ENCODE assay signal across 7 cellular contexts in genomic region chr16:22695773-22696172, GRCh38.
DNase-seq lines count a peak whose midpoint lies in the region; ATAC-seq and TF ChIP-seq lines count a peak whose summit lies in the region.
"Not testable (repeated sequence)": the region's sequence is repeated elsewhere in the genome, so short reads cannot be mapped to it uniquely, and the experiment has no call there.

No MANE protein-coding gene starts in this region.

- H3K9me3 ChIP-seq in Peyer's patch; esophagus muscularis mucosa; left ventricle myocardium inferior (replicated peaks); muscle layer of colon (ENCODE audit: low read length); gastrocnemius medialis; stomach smooth muscle (ENCODE audit: control insufficient read depth in 2 of 2, low read length in 2 of 2); transverse colon: not testable (repeated sequence)

- not testable (repeated sequence) for TF ChIP-seq POLR2A in Peyer's patch (IDR thresholded peaks at IDR 0.05); esophagus muscularis mucosa (IDR thresholded peaks at IDR 0.05; ENCODE audit: low read depth); gastrocnemius medialis (IDR thresholded peaks at IDR 0.05); transverse colon (IDR thresholded peaks at IDR 0.05)

- not testable (repeated sequence) for H3K4me1 ChIP-seq in Peyer's patch; stomach smooth muscle (ENCODE audit: control insufficient read depth, insufficient read depth, low read length)
- peaks cover 13 to 53% (median 27%) of the 10 kb centered on the region in 4 donors for H3K4me1 ChIP-seq in esophagus muscularis mucosa
- peaks cover 15% of the 10 kb centered on the region for H3K4me1 ChIP-seq in left ventricle myocardium inferior
- peaks cover 38% of the 10 kb centered on the region for H3K4me1 ChIP-seq in muscle layer of colon (ENCODE audit: insufficient read depth, low read length)
- peaks cover 17 to 24% of the 10 kb centered on the region in 2 donors for H3K4me1 ChIP-seq in gastrocnemius medialis
- peaks cover 6 to 21% (median 13%) of the 10 kb centered on the region in 4 donors for H3K4me1 ChIP-seq in transverse colon

- intact Hi-C loops in esophagus muscularis mucosa (cut with DNase I) (loop anchor here (5.0 kb wide), 1 partner anchor 1128 kb away; no protein-coding TSS in a partner anchor), transverse colon (cut with DNase I; ENCODE audit: low total_unique reads) (loop anchor here (10.0 kb wide), 1 partner anchor 1501 kb away; no protein-coding TSS in a partner anchor)
- intact Hi-C loops in left ventricle myocardium inferior (cut with micrococcal nuclease); gastrocnemius medialis (cut with DNase I; ENCODE audit: low total_unique reads): not testable (repeated sequence)

- not testable (repeated sequence) for H3K9ac ChIP-seq in muscle layer of colon (ENCODE audit: low read length); stomach smooth muscle (ENCODE audit: low read length in 2 of 2)

- not testable (repeated sequence) for TF ChIP-seq CTCF in Peyer's patch (IDR thresholded peaks at IDR 0.05); esophagus muscularis mucosa (IDR thresholded peaks at IDR 0.05); left ventricle myocardium inferior (IDR thresholded peaks at IDR 0.05; ENCODE audit: borderline replicate concordance); gastrocnemius medialis (IDR thresholded peaks at IDR 0.05 in 4 of 5, conservative IDR thresholded peaks at IDR 0.05 in 1 of 5); transverse colon (IDR thresholded peaks at IDR 0.05)

- 88% methylated on average over 7 of the region's 7 CpGs for WGBS in esophagus muscularis mucosa
- 94 to 95% methylated on average over 7 of the region's 7 CpGs for WGBS in transverse colon (ENCODE audit: low coverage in 1 of 2), 2 donors

- not testable (repeated sequence) for H3K36me3 ChIP-seq in Peyer's patch; esophagus muscularis mucosa; left ventricle myocardium inferior; muscle layer of colon (ENCODE audit: insufficient read depth, low read length); gastrocnemius medialis; stomach smooth muscle (ENCODE audit: control insufficient read depth in 2 of 2, insufficient read depth in 2 of 2, low read length in 2 of 2); transverse colon

- not testable (repeated sequence) for DNase-seq in Peyer's patch; esophagus muscularis mucosa (ENCODE audit: extremely low spot score); left ventricle myocardium inferior; gastrocnemius medialis; transverse colon

- H3K4me3 ChIP-seq in Peyer's patch; esophagus muscularis mucosa; left ventricle myocardium inferior; muscle layer of colon (ENCODE audit: low read depth in 1 of 2, low read length in 2 of 2); gastrocnemius medialis; stomach smooth muscle (ENCODE audit: low read length in 2 of 2); transverse colon: not testable (repeated sequence)

- H3K27ac ChIP-seq in Peyer's patch (peak overlapping the region in 3 of 4 donors; percentile 17 to 76 (median 27)), esophagus muscularis mucosa (replicated peaks in 1 of 4) (peak overlapping the region in 3 of 4 donors; percentile 82 to 84 (median 83)), left ventricle myocardium inferior (replicated peaks) (peak overlapping the region; percentile 63), muscle layer of colon (ENCODE audit: low read depth, low read length) (peak overlapping the region; percentile 73), gastrocnemius medialis (peak overlapping the region in 3 of 4 donors; percentile 55 to 74 (median 62)), stomach smooth muscle (ENCODE audit: low read length) (peak overlapping the region; percentile 37), transverse colon (peak overlapping the region; percentile 62 to 81 (median 74))

- in situ Hi-C loops in gastrocnemius medialis (cut with MboI; ENCODE audit: low sequenced_read_pairs in 4 of 4), result loop anchor here in 3 of 4 donors (5.0 kb wide), 1 partner anchor 1113 kb away; no protein-coding TSS in a partner anchor
- in situ Hi-C loops in transverse colon (cut with MboI; ENCODE audit: low pct_ligation_motif_present in 1 of 4, low pct_unique_long_range_greater_than_20kb in 1 of 4, low sequenced_read_pairs in 3 of 4), result loop anchor here in 3 of 4 donors (5.0 kb wide), 1 partner anchor 1113 kb away; no protein-coding TSS in a partner anchor

- not testable (repeated sequence) for TF ChIP-seq EP300 in esophagus muscularis mucosa (IDR thresholded peaks at IDR 0.05); transverse colon (IDR thresholded peaks at IDR 0.05; ENCODE audit: low read depth)

- ATAC-seq in gastrocnemius medialis, result not testable (repeated sequence)

- not testable (repeated sequence) for H3K27me3 ChIP-seq in Peyer's patch; esophagus muscularis mucosa; left ventricle myocardium inferior (ENCODE audit: low read depth); muscle layer of colon (ENCODE audit: control insufficient read depth in 1 of 2, insufficient read depth in 2 of 2, low read length in 2 of 2); gastrocnemius medialis; stomach smooth muscle (ENCODE audit: control insufficient read depth in 1 of 2, insufficient read depth in 2 of 2, low read length in 2 of 2); transverse colon

Comparison
In these comparisons a context has a peak if more than half of its experiments do, and no peak if none do; other contexts are left out.
1. H3K27ac ChIP-seq: peak in every context shown above with its lines; median percentile 83 in esophagus muscularis mucosa; 74 in transverse colon; 73 in muscle layer of colon; 63 in left ventricle myocardium inferior; 62 in gastrocnemius medialis; 37 in stomach smooth muscle; 27 in Peyer's patch.